ENCODE assay signal across 1 cellular context in genomic region chr6:138545621-138545980, GRCh38.
A peak's percentile ranks its signal among the peaks of the same experiment; 100 is the strongest.
TF ChIP-seq lines count a peak whose summit lies in the region.

No MANE protein-coding gene starts in this region.

TF ChIP-seq in HepG2, 621 proteins besides CTCF, POLR2A, EP300 and RAD21 (continued from another document and continues in another):
- TF ChIP-seq ZBTB2 (CRISPR knock-in tag; IDR thresholded peaks at IDR 0.05; ENCODE audit: low read depth) (no peak), GMEB1 (CRISPR knock-in tag; IDR thresholded peaks at IDR 0.05; ENCODE audit: borderline replicate concordance) (no peak), ARNTL (CRISPR knock-in tag; IDR thresholded peaks at IDR 0.05) (0 out of 2 replicates have a peak, but pooled peaks have one; percentile 16), HMG20A (CRISPR knock-in tag; IDR thresholded peaks at IDR 0.05; ENCODE audit: borderline replicate concordance) (0 out of 2 replicates have a peak, but pooled peaks have one; percentile 38), NFKB2 (CRISPR knock-in tag; IDR thresholded peaks at IDR 0.05; ENCODE audit: borderline replicate concordance) (peak; percentile 43; the same call in 1 of the 2 replicates), KMT2A (CRISPR knock-in tag; IDR thresholded peaks at IDR 0.05) (peak; percentile 32; the same call in 1 of the 2 replicates), ZNF629 (CRISPR knock-in tag; conservative IDR thresholded peaks at IDR 0.05) (no peak), ZNF275 (CRISPR knock-in tag; IDR thresholded peaks at IDR 0.05; ENCODE audit: borderline replicate concordance) (no peak), CBFB (CRISPR knock-in tag; IDR thresholded peaks at IDR 0.05) (no peak), SMAD3 (CRISPR knock-in tag; IDR thresholded peaks at IDR 0.05) (no peak; the same call in 1 of the 2 replicates), ZIK1 (CRISPR knock-in tag; IDR thresholded peaks at IDR 0.05; ENCODE audit: borderline replicate concordance, low read depth) (no peak), NFATC3 (CRISPR knock-in tag; IDR thresholded peaks at IDR 0.05) (no peak), ZNF18 (CRISPR knock-in tag; IDR thresholded peaks at IDR 0.05; ENCODE audit: insufficient replicate concordance) (no peak), ZNF713 (CRISPR knock-in tag; IDR thresholded peaks at IDR 0.05) (no peak), GATAD2A (CRISPR knock-in tag; IDR thresholded peaks at IDR 0.05) (peak; percentile 44), MYC (CRISPR knock-in tag; IDR thresholded peaks at IDR 0.05; ENCODE audit: borderline replicate concordance) (no peak), NBN (conservative IDR thresholded peaks at IDR 0.05) (no peak), ATF5 (CRISPR knock-in tag; IDR thresholded peaks at IDR 0.05; ENCODE audit: low read depth) (no peak), NR2F6 (IDR thresholded peaks at IDR 0.05) (no peak), NR2F6 (CRISPR knock-in tag; IDR thresholded peaks at IDR 0.05) (no peak), U2AF1 (optimal IDR thresholded peaks at IDR 0.05; ENCODE audit: low read depth, low read length) (no peak), ZNF558 (CRISPR knock-in tag; IDR thresholded peaks at IDR 0.05; ENCODE audit: borderline replicate concordance) (no peak), BHLHE40 (IDR thresholded peaks at IDR 0.05; ENCODE audit: low read length) (no peak), SNAI1 (CRISPR knock-in tag; IDR thresholded peaks at IDR 0.05; ENCODE audit: borderline replicate concordance) (no peak), DMTF1 (CRISPR knock-in tag; IDR thresholded peaks at IDR 0.05) (no peak), PLRG1 (conservative IDR thresholded peaks at IDR 0.05) (no peak), NFKBIZ (CRISPR knock-in tag; IDR thresholded peaks at IDR 0.05) (no peak), ZNF225 (CRISPR knock-in tag; IDR thresholded peaks at IDR 0.05) (0 out of 2 replicates have a peak, but pooled peaks have one; percentile 61), MXI1 (IDR thresholded peaks at IDR 0.05; ENCODE audit: borderline replicate concordance, low read depth, low read length) (no peak), ZNF512B (CRISPR knock-in tag; IDR thresholded peaks at IDR 0.05; ENCODE audit: borderline replicate concordance) (no peak), MIER2 (CRISPR knock-in tag; IDR thresholded peaks at IDR 0.05) (0 out of 2 replicates have a peak, but pooled peaks have one; percentile 37), ELF4 (CRISPR knock-in tag; IDR thresholded peaks at IDR 0.05; ENCODE audit: borderline replicate concordance) (no peak), MEIS1 (CRISPR knock-in tag; IDR thresholded peaks at IDR 0.05; ENCODE audit: borderline replicate concordance) (no peak), ZNF550 (CRISPR knock-in tag; IDR thresholded peaks at IDR 0.05; ENCODE audit: borderline replicate concordance) (0 out of 2 replicates have a peak, but pooled peaks have one; percentile 62), PATZ1 (CRISPR knock-in tag; IDR thresholded peaks at IDR 0.05) (no peak), LRRFIP1 (CRISPR knock-in tag; conservative IDR thresholded peaks at IDR 0.05) (no peak), MNT (IDR thresholded peaks at IDR 0.05) (no peak), SAP130 (CRISPR knock-in tag; IDR thresholded peaks at IDR 0.05; ENCODE audit: low read depth) (peak; percentile 37; the same call in 1 of the 2 replicates), MED13 (CRISPR knock-in tag; IDR thresholded peaks at IDR 0.05) (no peak), KLF15 (CRISPR knock-in tag; IDR thresholded peaks at IDR 0.05; ENCODE audit: borderline replicate concordance) (no peak), SMARCE1 (IDR thresholded peaks at IDR 0.05; ENCODE audit: borderline replicate concordance) (no peak), SRY (CRISPR knock-in tag; IDR thresholded peaks at IDR 0.05) (no peak), HINFP (CRISPR knock-in tag; IDR thresholded peaks at IDR 0.05; ENCODE audit: low read depth) (no peak), AKAP8 (CRISPR knock-in tag; IDR thresholded peaks at IDR 0.05) (no peak)
